17 cellular contexts compared by ENCODE assay signal in genomic region chr3:191303596-191303995, GRCh38. TPM values are rescaled to one million over a fixed set of nuclear protein-coding genes. Genes with fewer than 3 reads are reported as not detected.
"Had no signal": no experiment of that assay in that cellular context is flagged by ENCODE, and none has a peak within 500 bp of the region (broad histone marks: within the 10 kb centered on the region; RNA-seq: fewer than 3 reads in every experiment).

No MANE protein-coding gene starts in this region.

- H3K27me3 Mint-ChIP-seq: activated naive CD8-positive, alpha-beta T cell treated with anti-CD3 and anti-CD28 coated beads, Interleukin-2, amount 50 U/mL, for 24 hours; naive B cell had no signal

- DNase-seq: activated CD4-positive, alpha-beta T cell treated with anti-CD3 and anti-CD28 coated beads, Interleukin-2, amount 10 ng/mL, durations not matched to agents 7 days and 5 days; activated CD4-positive, CD25-positive, alpha-beta regulatory T cell; activated CD8-positive, alpha-beta memory T cell treated with anti-CD3 and anti-CD28 coated beads for 24 hours; activated naive CD4-positive, alpha-beta T cell treated with Interleukin-2 at 50 U/mL for 16 hours; activated naive CD8-positive, alpha-beta T cell treated with anti-CD3 and anti-CD28 coated beads, Interleukin-2, amount 50 U/mL, for 24 hours; central memory CD4-positive, alpha-beta T cell; effector CD4-positive, alpha-beta T cell; gastrocnemius medialis; kidney glomerular epithelial cell; naive B cell; pancreas; retina; small intestine; tibial artery had no signal

- H3K4me3 Mint-ChIP-seq: activated CD4-positive, alpha-beta T cell treated with anti-CD3 and anti-CD28 coated beads, Interleukin-2, amount 10 ng/mL, durations not matched to agents 7 days and 5 days; activated naive CD8-positive, alpha-beta T cell treated with anti-CD3 and anti-CD28 coated beads, Interleukin-2, amount 50 U/mL, for 24 hours; mesothelial cell of epicardium; naive B cell had no signal

- ATAC-seq: activated naive CD8-positive, alpha-beta T cell treated with anti-CD3 and anti-CD28 coated beads, Interleukin-2, amount 50 U/mL, for 24 hours; gastrocnemius medialis; pancreas had no signal

- H3K27ac Mint-ChIP-seq: activated CD4-positive, alpha-beta T cell treated with anti-CD3 and anti-CD28 coated beads, Interleukin-2, amount 10 ng/mL, durations not matched to agents 7 days and 5 days; activated naive CD8-positive, alpha-beta T cell treated with anti-CD3 and anti-CD28 coated beads, Interleukin-2, amount 50 U/mL, for 24 hours; mesothelial cell of epicardium had no signal

- FAIRE-seq: endothelial cell of umbilical vein, pancreas, small intestine had no signal

- H3K9me3 Mint-ChIP-seq: activated CD4-positive, alpha-beta T cell treated with anti-CD3 and anti-CD28 coated beads, Interleukin-2, amount 10 ng/mL, durations not matched to agents 7 days and 5 days; activated naive CD8-positive, alpha-beta T cell treated with anti-CD3 and anti-CD28 coated beads, Interleukin-2, amount 50 U/mL, for 24 hours had no signal

- H3K4me1 Mint-ChIP-seq: activated CD4-positive, alpha-beta T cell treated with anti-CD3 and anti-CD28 coated beads, Interleukin-2, amount 10 ng/mL, durations not matched to agents 7 days and 5 days had no signal

RNA-seq across cellular contexts. Expression of gene UTS2B, which starts 26.7 kb away (rescaled TPM):
- total RNA-seq: gastrocnemius medialis, liver had no signal
